19 cellular contexts compared by ENCODE assay signal in genomic region chr1:231108500-231109254, GRCh38. TPM values are rescaled to one million over a fixed set of nuclear protein-coding genes. Genes with fewer than 3 reads are reported as not detected.
"Had no signal": no experiment of that assay in that cellular context is flagged by ENCODE, and none has a peak within 500 bp of the region (broad histone marks: within the 10 kb centered on the region; RNA-seq: fewer than 3 reads in every experiment).

No MANE protein-coding gene starts in this region.

- H3K27ac ChIP-seq: body of pancreas, colonic mucosa, gastroesophageal sphincter, heart right ventricle, neural progenitor cell, psoas muscle, tibial artery had no signal

- H3K36me3 Mint-ChIP-seq: activated naive CD8-positive, alpha-beta T cell treated with anti-CD3 and anti-CD28 coated beads, Interleukin-2, amount 10 ng/mL, durations not matched to agents 7 days and 5 days; immature natural killer cell; neural progenitor cell; WTC11 had no signal

- H3K4me3 ChIP-seq: body of pancreas, colonic mucosa, gastroesophageal sphincter, heart right ventricle, neural progenitor cell, psoas muscle, tibial artery had no signal

- H3K4me3 Mint-ChIP-seq: activated naive CD8-positive, alpha-beta T cell treated with anti-CD3 and anti-CD28 coated beads, Interleukin-2, amount 10 ng/mL, durations not matched to agents 7 days and 5 days; immature natural killer cell; neural progenitor cell; WTC11 had no signal

- ATAC-seq: body of pancreas, gastroesophageal sphincter, left ventricle myocardium superior, psoas muscle, right cardiac atrium had no signal

- H3K36me3 ChIP-seq: colonic mucosa, gastroesophageal sphincter, heart right ventricle, neural progenitor cell, tibial artery had no signal

- DNase-seq: activated gamma-delta T cell treated with Interleukin-2 at 50 U/mL for 16 hours; activated naive CD8-positive, alpha-beta T cell treated with anti-CD3 and anti-CD28 coated beads, Interleukin-2, amount 10 ng/mL, durations not matched to agents 7 days and 5 days; body of pancreas; central memory CD4-positive, alpha-beta T cell; colonic mucosa; heart right ventricle; immature natural killer cell; left ventricle myocardium superior; psoas muscle; right cardiac atrium; stimulated activated CD4-positive, alpha-beta T cell treated with anti-CD3 and anti-CD28 coated beads, Interleukin-2, amount 100 ng/mL, for 24 hours; stimulated activated naive CD4-positive, alpha-beta T cell treated with Interleukin-2 at 50 U/mL for 16 hours; SW 1271; tibial artery had no signal

- H3K9me3 ChIP-seq: body of pancreas, colonic mucosa, gastroesophageal sphincter, psoas muscle had no signal

- H3K4me1 ChIP-seq: body of pancreas, colonic mucosa had no signal

- H3K27ac Mint-ChIP-seq: activated naive CD8-positive, alpha-beta T cell treated with anti-CD3 and anti-CD28 coated beads, Interleukin-2, amount 10 ng/mL, durations not matched to agents 7 days and 5 days; immature natural killer cell; neural progenitor cell; WTC11 had no signal

- H3K27me3 ChIP-seq: body of pancreas, colonic mucosa had no signal

RNA-seq across cellular contexts. Expression of gene TRIM67, which starts 53.2 kb away (rescaled TPM):
- total RNA-seq: activated naive CD8-positive, alpha-beta T cell treated with anti-CD3 and anti-CD28 coated beads, Interleukin-2, amount 10 ng/mL, durations not matched to agents 7 days and 5 days; left ventricle myocardium superior; myocyte; T-helper 2 cell treated with Interferon-gamma antibody and Interleukin-4, amounts not matched to agents 100 ng/mL and 5 ng/mL, for 36 hours; WTC11 had no signal
- polyA plus RNA-seq: heart right ventricle, immature natural killer cell, psoas muscle had no signal
